Comparison of ENCODE assay signal across 28 cellular contexts in the genomic region with DNA sequence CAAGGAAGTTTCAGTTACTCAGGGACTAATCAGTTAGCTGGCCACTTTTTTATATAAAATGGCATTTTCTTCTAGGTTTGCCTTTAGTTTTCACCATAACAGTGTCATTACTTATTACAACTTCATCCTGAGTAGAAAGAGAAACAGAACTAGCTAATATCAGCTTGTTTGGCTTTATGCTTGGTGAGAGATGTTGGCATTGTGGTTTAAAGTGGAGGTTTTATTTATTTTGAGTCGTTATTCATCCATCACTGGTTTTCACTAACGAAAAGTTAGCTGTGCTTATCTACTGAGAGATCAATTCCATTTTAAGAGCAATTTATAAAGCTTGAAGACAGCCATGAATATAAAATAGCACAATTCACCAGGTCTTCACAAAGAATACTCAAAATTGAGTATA.
"Had no signal": no experiment of that assay in that cellular context is flagged by ENCODE, and none has a peak within 500 bp of the region (broad histone marks: within the 10 kb centered on the region; RNA-seq: fewer than 3 reads in every experiment).

No MANE protein-coding gene starts in this region.

- H3K4me1 ChIP-seq: colonic mucosa, esophagus squamous epithelium, pancreas, prostate gland, stomach, tibial artery, upper lobe of right lung had no signal

- H3K27ac ChIP-seq: cardiac muscle cell, colonic mucosa, epithelial cell of prostate, esophagus squamous epithelium, neutrophil, pancreas, prostate gland, stomach, tibial artery, upper lobe of right lung had no signal

- H3K27me3 ChIP-seq: cardiac muscle cell, colonic mucosa, esophagus squamous epithelium, neutrophil, pancreas, stomach, tibial artery, upper lobe of right lung had no signal

- H3K36me3 ChIP-seq: cardiac muscle cell, colonic mucosa, esophagus squamous epithelium, neutrophil, pancreas, prostate gland, stomach, tibial artery, upper lobe of right lung had no signal

- ATAC-seq: left colon, pancreas, upper lobe of right lung had no signal

- DNase-seq: activated CD4-positive, alpha-beta memory T cell treated with anti-CD3 and anti-CD28 coated beads for 36 hours; activated CD4-positive, alpha-beta T cell treated with anti-CD3 and anti-CD28 coated beads, Interleukin-2, amount 10 ng/mL, durations not matched to agents 24 days and 14 days; activated CD4-positive, CD25-positive, alpha-beta regulatory T cell treated with anti-CD3 and anti-CD28 coated beads, Interleukin-2, amount 50 U/mL, for 72 hours; activated CD8-positive, alpha-beta memory T cell treated with anti-CD3 and anti-CD28 coated beads, Interleukin-2, amount 50 U/mL, for 48 hours; activated gamma-delta T cell treated with Interleukin-2 at 50 U/mL for 16 hours; activated naive CD4-positive, alpha-beta T cell treated with anti-CD3 and anti-CD28 coated beads, Interleukin-2, amount 50 U/mL, for 16 hours; activated T-cell treated with anti-CD3 and anti-CD28 coated beads, Interleukin-2, amount 50 U/mL, for 24 hours; cerebellar nuclear complex; colonic mucosa; effector CD8-positive, alpha-beta T cell; esophagus squamous epithelium; glutamatergic neuron; islet precursor cell; left colon; mammary epithelial cell; pancreas; stimulated activated CD4-positive, alpha-beta T cell treated with anti-CD3 and anti-CD28 coated beads, Interleukin-1b, Interleukin-23, amount 100 ng/mL, for 48 hours; stimulated activated CD4-positive, alpha-beta T cell treated with anti-CD3 and anti-CD28 coated beads, Interleukin-4, amount 100 ng/mL, for 4 hours; stimulated activated CD8-positive, alpha-beta memory T cell treated with anti-CD3 and anti-CD28 coated beads, Interleukin-4, amount 100 ng/mL, for 48 hours; stomach; T-helper 2 cell; tibial artery; upper lobe of right lung had no signal

- H3K4me3 ChIP-seq: cardiac muscle cell, colonic mucosa, esophagus squamous epithelium, pancreas, prostate gland, smooth muscle cell, stomach, tibial artery, upper lobe of right lung had no signal

- H3K9me3 ChIP-seq: colonic mucosa, esophagus squamous epithelium, neutrophil, pancreas, prostate gland, stomach, tibial artery, upper lobe of right lung had no signal
